Comparison of ENCODE assay signal across 9 cellular contexts in genomic region chr2:85504434-85505261, GRCh38. TPM values are rescaled to one million over a fixed set of nuclear protein-coding genes. Genes with fewer than 3 reads are reported as not detected.
DNase-seq lines count a peak whose midpoint lies in the region; ATAC-seq and TF ChIP-seq lines count a peak whose summit lies in the region.
"Had no signal": no experiment of that assay in that cellular context is flagged by ENCODE, and none has a peak within 500 bp of the region (broad histone marks: within the 10 kb centered on the region; RNA-seq: fewer than 3 reads in every experiment).

No MANE protein-coding gene starts in this region.

- H3K4me1 Mint-ChIP-seq in CD4-positive, alpha-beta memory T cell, result no peaks in the 10 kb centered on the region

- no peaks in the 10 kb centered on the region for H3K27me3 ChIP-seq in CD4-positive, alpha-beta memory T cell (ENCODE audit: insufficient read depth, low read length)

- ATAC-seq in HG02885 (IDR thresholded peaks at IDR 0.05; ENCODE audit: poor library complexity, unreplicated experiment), result no peak
- no peak for ATAC-seq in GM19467 (IDR thresholded peaks at IDR 0.05; ENCODE audit: unreplicated experiment)

- TF ChIP-seq CTCF in fibroblast of mammary gland (conservative IDR thresholded peaks at IDR 0.05; ENCODE audit: control insufficient read depth, insufficient read depth, low read depth, low read length), result no peak

- no peak overlapping the region for H3K4me3 ChIP-seq in fibroblast of mammary gland (ENCODE audit: control insufficient read depth, low read depth, low read length)
- H3K4me3 ChIP-seq in skin epidermis, result no peak overlapping the region
- H3K4me3 ChIP-seq in CD4-positive, alpha-beta memory T cell (ENCODE audit: low read length in 2 of 2), result no peak overlapping the region

- H3K27ac ChIP-seq in skin epidermis, result peak overlapping the region in 20 of 21 experiments; percentile 2 to 83 (median 47)
- H3K27ac ChIP-seq in CD4-positive, alpha-beta memory T cell (ENCODE audit: low read depth, low read length), result no peak overlapping the region

- POLR2A ChIA-PET in CD4-positive, alpha-beta memory T cell (lab: Charles Lee; ENCODE audit: partially characterized antibody), result no interaction called here

- no peaks in the 10 kb centered on the region for H3K36me3 Mint-ChIP-seq in CD4-positive, alpha-beta memory T cell

- peak; percentile 89 for DNase-seq in HK-2 (ENCODE audit: unreplicated experiment)
- peak; percentile 99 for DNase-seq in fibroblast of mammary gland (ENCODE audit: low read depth)
- no peak for DNase-seq in CD4-positive, alpha-beta memory T cell
- DNase-seq in stimulated activated CD4-positive, alpha-beta T cell treated with anti-CD3 and anti-CD28 coated beads, Interleukin-12 subunit alpha, Interleukin-12 subunit beta, amount 100 ng/mL, for 4 hours, result no peak

- intact Hi-C loops in CD4-positive, alpha-beta memory T cell (cut with micrococcal nuclease), result no loop called here

- no peak overlapping the region for H3K4me3 Mint-ChIP-seq in CD4-positive, alpha-beta memory T cell
- H3K4me3 Mint-ChIP-seq: IgD-negative memory B cell had no signal

- H3K36me3 ChIP-seq in CD4-positive, alpha-beta memory T cell (ENCODE audit: insufficient read depth, low read length), result no peaks in the 10 kb centered on the region

- H3K27me3 Mint-ChIP-seq in CD4-positive, alpha-beta memory T cell, result peaks cover 0 to 2% of the 10 kb centered on the region in 2 donors

- H3K9me3 Mint-ChIP-seq in CD4-positive, alpha-beta memory T cell, result no peaks in the 10 kb centered on the region

- no peaks in the 10 kb centered on the region for H3K4me1 ChIP-seq in CD4-positive, alpha-beta memory T cell (ENCODE audit: insufficient read depth, low read length)

- CTCF ChIA-PET in CD4-positive, alpha-beta memory T cell (lab: Charles Lee; ENCODE audit: partially characterized antibody), result interaction anchor here (0.9 to 1.2 kb wide), 3 partner anchors 8 to 59 kb away, joined by 3 read pairs; no protein-coding TSS in a partner anchor

- no peaks in the 10 kb centered on the region for H3K9me3 ChIP-seq in CD4-positive, alpha-beta memory T cell (ENCODE audit: control insufficient read depth in 1 of 2, low read length in 2 of 2)

- H3K27ac Mint-ChIP-seq in CD4-positive, alpha-beta memory T cell, result no peak overlapping the region
- H3K27ac Mint-ChIP-seq: IgD-negative memory B cell had no signal

TF ChIP-seq in PFSK-1, 5 proteins besides CTCF, POLR2A, EP300 and RAD21:
- TF ChIP-seq REST (IDR thresholded peaks at IDR 0.05; ENCODE audit: insufficient read depth in 1 of 2, low read depth in 2 of 2, low read length in 2 of 2) (peak in 1 of 2 experiments; percentile 66; a peak in 2 of 4 replicates), SIN3A (IDR thresholded peaks at IDR 0.05; ENCODE audit: borderline replicate concordance, insufficient read depth, low read length) (peak; percentile 88; the same call in 1 of the 2 replicates), FOXP2 (optimal IDR thresholded peaks at IDR 0.05; ENCODE audit: borderline replicate concordance, extremely low read depth, extremely low read length, insufficient read depth) (peak; percentile 83), TAF1 (IDR thresholded peaks at IDR 0.05; ENCODE audit: borderline replicate concordance, insufficient read depth, low read length) (peak; percentile 53; the same call in 1 of the 2 replicates), POLR2AphosphoS5 (IDR thresholded peaks at IDR 0.05; ENCODE audit: low read depth, low read length) (no peak)
TF ChIP-seq in PFSK-1: peak in this region for 4.

RNA-seq across cellular contexts. Expression of gene MAT2A, which starts 34.3 kb away (rescaled TPM):
- polyA plus RNA-seq in PFSK-1 (2012; ENCODE audit: insufficient read length, low read depth), result 124 TPM
- total RNA-seq in CD4-positive, alpha-beta memory T cell, result 100 to 1,000 TPM; 177 to 182 TPM
- 100 to 1,000 TPM in 1 of 2 donors, 10 to 100 TPM in 1; 75.4 to 126 TPM for polyA plus RNA-seq in CD4-positive, alpha-beta memory T cell

RNA-seq across cellular contexts. Expression of gene GGCX, which starts 56.6 kb away (rescaled TPM):
- polyA plus RNA-seq in PFSK-1 (2012; ENCODE audit: insufficient read length, low read depth), result 25.2 TPM
- 10 to 100 TPM; 28.5 to 38.1 TPM for total RNA-seq in CD4-positive, alpha-beta memory T cell
- polyA plus RNA-seq in CD4-positive, alpha-beta memory T cell, result 10 to 100 TPM in 1 of 2 donors, 1 to 10 TPM in 1; 8.4 to 11.0 TPM

Comparison
In these comparisons a context has a peak if more than half of its experiments do, and no peak if none do; other contexts are left out.
1. DNase-seq: peak in HK-2 (single experiment) and fibroblast of mammary gland (single experiment); none in CD4-positive, alpha-beta memory T cell (0 of 5) and stimulated activated CD4-positive, alpha-beta T cell treated with anti-CD3 and anti-CD28 coated beads, Interleukin-12 subunit alpha, Interleukin-12 subunit beta, amount 100 ng/mL, for 4 hours (single experiment).